21 cellular contexts compared by ENCODE assay signal in genomic region chr4:152503606-152504290, GRCh38. TPM values are rescaled to one million over a fixed set of nuclear protein-coding genes. Genes with fewer than 3 reads are reported as not detected.
DNase-seq lines count a peak whose midpoint lies in the region; ATAC-seq, FAIRE-seq and TF ChIP-seq lines count a peak whose summit lies in the region.
"Had no signal": no experiment of that assay in that cellular context is flagged by ENCODE, and none has a peak within 500 bp of the region (broad histone marks: within the 10 kb centered on the region; RNA-seq: fewer than 3 reads in every experiment).

No MANE protein-coding gene starts in this region.

- FAIRE-seq in GM19239 (lab: Jason Lieb, UNC) (peak; percentile 85), colon (lab: Jason Lieb, UNC) (peak; percentile 45), small intestine (lab: Jason Lieb, UNC) (peak; percentile 33)
- FAIRE-seq: A549, D721Med, HTR-8/SVneo had no signal

- DNase-seq in GM19239 (ENCODE audit: insufficient read length, low spot score), result no peak
- DNase-seq in SK-N-SH, result no peak
- no peak for DNase-seq in small intestine
- no peak for DNase-seq in left colon
- DNase-seq in GDM1 (lab: John Stamatoyannopoulos, UW), result no peak
- DNase-seq: DMS53, EL, GOT3, NCI-H1105 treated with DMSO at 0.1 percent for 48 hours, NCI-H2029 treated with DMSO at 0.1 percent for 48 hours, NCI-H226, NCI-H510A treated with DMSO at 0.1 percent for 48 hours, NCI-H748 treated with DMSO at 0.1 percent for 48 hours, Peyer's patch had no signal

- no peak overlapping the region for H3K9ac ChIP-seq in SK-N-SH
- H3K9ac ChIP-seq: KMS-11 had no signal

- no peaks in the 10 kb centered on the region for H3K9me2 ChIP-seq in SK-N-SH

- peaks cover 83% of the 10 kb centered on the region for H3K79me2 ChIP-seq in SK-N-SH (ENCODE audit: insufficient read depth)

- peaks cover 0 to 6% of the 10 kb centered on the region in 2 experiments for H3K36me3 ChIP-seq in SK-N-SH (replicated peaks in 1 of 2; ENCODE audit: control insufficient read depth in 1 of 2, insufficient read depth in 2 of 2, low read length in 1 of 2)
- H3K36me3 ChIP-seq in small intestine (ENCODE audit: control insufficient read depth in 2 of 2, insufficient read depth in 2 of 2, low read length in 2 of 2), result no peaks in the 10 kb centered on the region
- H3K36me3 ChIP-seq: Peyer's patch had no signal

- no peak overlapping the region for H3K4me3 ChIP-seq in SK-N-SH (ENCODE audit: low read depth in 2 of 2, low read length in 1 of 2)
- no peak overlapping the region for H3K4me3 ChIP-seq in small intestine (ENCODE audit: low read depth in 1 of 2, low read length in 2 of 2)
- H3K4me3 ChIP-seq: A549, Peyer's patch had no signal

- peaks cover 0 to 10% of the 10 kb centered on the region in 2 experiments; a peak in 3 of 4 replicates for H3K4me1 ChIP-seq in SK-N-SH (ENCODE audit: control insufficient read depth in 1 of 2, insufficient read depth in 2 of 2, low read depth in 1 of 2, low read length in 1 of 2)
- H3K4me1 ChIP-seq in small intestine (ENCODE audit: control insufficient read depth in 2 of 2, insufficient read depth in 1 of 2, low read depth in 1 of 2, low read length in 1 of 2), result no peaks in the 10 kb centered on the region
- H3K4me1 ChIP-seq: Peyer's patch had no signal

- CTCF ChIA-PET in SK-N-SH (lab: Yijun Ruan, JAX), result interaction anchor here (0.9 to 8.2 kb wide), 5 partner anchors 11 to 137 kb away, joined by 3 to 125 read pairs (median 8); no protein-coding TSS in a partner anchor

- intact Hi-C loops in left colon (cut with DNase I, micrococcal nuclease), result loop anchor here in 1 of 2 donors (5.0 kb wide), 1 partner anchor 139 kb away; no protein-coding TSS in a partner anchor

- H3F3A ChIP-seq in SK-N-SH (replicated peaks; ENCODE audit: insufficient read depth), result peaks cover 15% of the 10 kb centered on the region

- no peak for TF ChIP-seq CTCF in SK-N-SH (IDR thresholded peaks at IDR 0.05)

- H3K27ac ChIP-seq in SK-N-SH (ENCODE audit: low read depth in 2 of 2, low read length in 1 of 2), result peak overlapping the region in 1 of 2 experiments; percentile 40; a peak in 2 of 4 replicates
- H3K27ac ChIP-seq in small intestine (ENCODE audit: low read depth in 1 of 2, low read length in 1 of 2), result no peak overlapping the region
- H3K27ac ChIP-seq: A549, KMS-11, Peyer's patch had no signal

- H4K20me1 ChIP-seq in SK-N-SH (ENCODE audit: insufficient read depth), result peaks cover 30% of the 10 kb centered on the region

- H3K27me3 ChIP-seq in SK-N-SH (ENCODE audit: insufficient read depth) (no peaks in the 10 kb centered on the region), small intestine (ENCODE audit: control insufficient read depth in 2 of 2, insufficient read depth in 2 of 2, low read length in 2 of 2) (no peaks in the 10 kb centered on the region)
- H3K27me3 ChIP-seq: Peyer's patch had no signal

- no peak for TF ChIP-seq RAD21 in SK-N-SH (IDR thresholded peaks at IDR 0.05; ENCODE audit: low read length)

- no peaks in the 10 kb centered on the region for H3K9me3 ChIP-seq in SK-N-SH
- no peaks in the 10 kb centered on the region for H3K9me3 ChIP-seq in small intestine (ENCODE audit: control insufficient read depth, low read depth)
- H3K9me3 ChIP-seq: A549, Peyer's patch had no signal

- ATAC-seq in left colon, result no peak
- no peak for ATAC-seq in HG02885 (IDR thresholded peaks at IDR 0.05; ENCODE audit: poor library complexity, unreplicated experiment)
- ATAC-seq: A549, HCT116 had no signal

- no peak for TF ChIP-seq EP300 in SK-N-SH (IDR thresholded peaks at IDR 0.05; ENCODE audit: borderline replicate concordance in 1 of 2, low read depth in 1 of 2, low read length in 1 of 2)

- H3K4me2 ChIP-seq in SK-N-SH, result peak overlapping the region; percentile 27; the same call in 1 of the 2 replicates
- H3K4me2 ChIP-seq: A549, KMS-11 had no signal

- POLR2A ChIA-PET in SK-N-SH (lab: Yijun Ruan, JAX), result no interaction called here

- H2AFZ ChIP-seq in SK-N-SH (ENCODE audit: low read depth), result no peak overlapping the region

TF ChIP-seq in SK-N-SH, 30 proteins besides CTCF, POLR2A, EP300 and RAD21:
- TF ChIP-seq SIN3A (IDR thresholded peaks at IDR 0.05; ENCODE audit: borderline replicate concordance, low read depth, low read length), result no peak
- TF ChIP-seq RFX5 (IDR thresholded peaks at IDR 0.05; ENCODE audit: low read length), result no peak
- no peak for TF ChIP-seq TCF12 (IDR thresholded peaks at IDR 0.05)
- TF ChIP-seq FOXJ3 (CRISPR knock-in tag; IDR thresholded peaks at IDR 0.05), result no peak
- no peak for TF ChIP-seq NRF1 (IDR thresholded peaks at IDR 0.05; ENCODE audit: low read depth, low read length)
- no peak for TF ChIP-seq GATA2 (CRISPR knock-in tag; IDR thresholded peaks at IDR 0.05)
- TF ChIP-seq RCOR1 (IDR thresholded peaks at IDR 0.05; ENCODE audit: low read length), result no peak
- no peak for TF ChIP-seq YY1 (IDR thresholded peaks at IDR 0.05; ENCODE audit: low read depth)
- TF ChIP-seq GABPA (IDR thresholded peaks at IDR 0.05; ENCODE audit: low read depth), result no peak
- no peak for TF ChIP-seq EZH2phosphoT487 (IDR thresholded peaks at IDR 0.05; ENCODE audit: borderline replicate concordance, low read depth)
- no peak for TF ChIP-seq JUND (IDR thresholded peaks at IDR 0.05)
- TF ChIP-seq, protein P1, sequence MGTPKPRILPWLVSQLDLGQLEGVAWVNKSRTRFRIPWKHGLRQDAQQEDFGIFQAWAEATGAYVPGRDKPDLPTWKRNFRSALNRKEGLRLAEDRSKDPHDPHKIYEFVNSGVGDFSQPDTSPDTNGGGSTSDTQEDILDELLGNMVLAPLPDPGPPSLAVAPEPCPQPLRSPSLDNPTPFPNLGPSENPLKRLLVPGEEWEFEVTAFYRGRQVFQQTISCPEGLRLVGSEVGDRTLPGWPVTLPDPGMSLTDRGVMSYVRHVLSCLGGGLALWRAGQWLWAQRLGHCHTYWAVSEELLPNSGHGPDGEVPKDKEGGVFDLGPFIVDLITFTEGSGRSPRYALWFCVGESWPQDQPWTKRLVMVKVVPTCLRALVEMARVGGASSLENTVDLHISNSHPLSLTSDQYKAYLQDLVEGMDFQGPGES (IDR thresholded peaks at IDR 0.05; ENCODE audit: low read depth, low read length), result no peak
- TF ChIP-seq TEAD4 (IDR thresholded peaks at IDR 0.05; ENCODE audit: borderline replicate concordance, insufficient read depth), result no peak
- no peak for TF ChIP-seq SMC3 (IDR thresholded peaks at IDR 0.05; ENCODE audit: low read depth, low read length)
- no peak for TF ChIP-seq FOSL2 (IDR thresholded peaks at IDR 0.05; ENCODE audit: borderline replicate concordance, low read depth)
- no peak for TF ChIP-seq MEF2A (IDR thresholded peaks at IDR 0.05; ENCODE audit: borderline replicate concordance, low read depth)

RNA-seq across cellular contexts. Expression of gene FBXW7, which starts 32.1 kb away (rescaled TPM):
- polyA plus RNA-seq in SK-N-SH (2012; rRNA removed) (7.7 and 11.4 TPM in 2 replicates), small intestine (1 to 10 TPM; 7.4 to 10.0 (median 7.5) TPM)
- 8.5 and 11.5 TPM in 2 replicates for polyA plus RNA-seq in SK-N-SH (2012; cell fraction: cytosol; rRNA removed)
- polyA plus RNA-seq in SK-N-SH (2012; cell fraction: nucleus; rRNA removed), result 11.7 and 34.5 TPM in 2 replicates
- 10 to 100 TPM; 32.4 to 39.2 TPM for total RNA-seq in left colon
